In the genomic region with DNA sequence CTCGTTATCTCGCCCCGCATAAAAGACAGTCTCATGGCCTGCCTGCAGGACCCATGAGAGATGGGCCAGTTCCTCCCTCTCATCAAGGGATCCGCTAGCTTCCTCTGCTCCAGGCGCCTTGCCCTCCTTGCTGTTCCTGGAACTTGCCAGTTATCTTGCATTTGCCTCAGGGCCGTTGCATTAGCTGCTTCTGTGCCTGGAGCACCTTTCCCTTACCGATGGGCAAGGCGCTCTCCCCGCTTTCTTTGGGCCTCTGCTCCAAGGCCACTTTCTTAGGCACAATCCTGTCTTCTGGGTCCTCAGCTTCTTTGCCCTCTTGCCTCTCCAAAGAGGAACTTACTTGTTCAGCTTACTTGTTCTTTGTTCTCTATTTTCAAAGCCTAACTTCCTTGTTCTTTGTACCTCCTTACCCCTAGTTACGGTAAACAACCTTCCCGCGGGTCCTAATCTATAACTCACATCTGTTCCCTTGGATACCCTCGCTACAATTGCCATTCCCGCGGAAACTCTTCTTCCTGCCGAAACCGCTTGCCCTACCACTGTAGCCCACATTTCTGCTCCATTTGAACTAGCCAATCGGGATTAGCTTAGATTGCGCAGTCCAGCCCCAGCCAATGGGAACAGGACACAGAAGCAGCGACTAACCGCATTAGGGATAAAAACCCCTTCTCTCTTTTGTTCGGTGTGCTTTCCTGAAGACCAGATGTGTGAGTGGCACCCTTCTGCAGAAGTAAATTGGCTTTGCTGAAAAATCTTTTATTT, we compare ENCODE assay signal across 7 cellular contexts. TPM values are rescaled to one million over a fixed set of nuclear protein-coding genes. Genes with fewer than 3 reads are reported as not detected.
DNase-seq lines count a peak whose midpoint lies in the region; ATAC-seq and TF ChIP-seq lines count a peak whose summit lies in the region.

No MANE protein-coding gene starts in this region.

- no TSS peak for BruUV-seq in HCT116 (replicated peaks; lab: Mats Ljungman, UMichigan)
- TSS peak; percentile 60 for BruUV-seq in PC-9 (replicated peaks; lab: Mats Ljungman, UMichigan)

- DNase-seq in HCT116 (ENCODE audit: low read depth, low spot score) (no peak), PC-9 (no peak), 8988T (no peak), epidermal melanocyte (ENCODE audit: insufficient read length, low spot score) (no peak)
- no peak for DNase-seq in effector memory CD8-positive, alpha-beta T cell

- H3K36me3 Mint-ChIP-seq in effector memory CD8-positive, alpha-beta T cell (ENCODE audit: insufficient read depth), result peaks cover 3% of the 10 kb centered on the region

- H3F3A ChIP-seq in PC-9 (ENCODE audit: insufficient read depth, low read depth) (peaks cover 36% of the 10 kb centered on the region; the same call in 1 of the 2 replicates), neural cell (ENCODE audit: insufficient read depth, low read length, poor library complexity, severe bottlenecking) (no peaks in the 10 kb centered on the region)

- CTCF ChIA-PET in HCT116 (lab: Charles Lee) (interaction anchor here (1.0 to 2.3 kb wide), 6 partner anchors 8 to 44 kb away, joined by 3 to 18 read pairs (median 5); no protein-coding TSS in a partner anchor), PC-9 (lab: Charles Lee) (interaction anchor here (1.1 to 4.6 kb wide), 3 partner anchors 23 to 310 kb away, joined by 4 to 34 read pairs (median 6); no protein-coding TSS in a partner anchor)

- peaks cover 7 to 34% of the 10 kb centered on the region in 2 donors for H3K27me3 Mint-ChIP-seq in effector memory CD8-positive, alpha-beta T cell

- H3K4me3 ChIP-seq in HCT116 (replicated peaks in 1 of 2; ENCODE audit: low read depth in 1 of 2, low read length in 2 of 2), result peak overlapping the region; percentile 24 to 46
- peak overlapping the region; percentile 32; the same call in 1 of the 2 replicates for H3K4me3 ChIP-seq in PC-9
- H3K4me3 ChIP-seq in neural cell (ENCODE audit: low read length), result peak overlapping the region; percentile 97

- TF ChIP-seq EP300 in neural cell (conservative IDR thresholded peaks at IDR 0.05; ENCODE audit: poor library complexity, severe bottlenecking), result no peak

- H3K79me2 ChIP-seq in HCT116 (ENCODE audit: insufficient read depth, low read length), result peaks cover 38% of the 10 kb centered on the region
- H3K79me2 ChIP-seq in PC-9 (ENCODE audit: low read depth), result peaks cover 43% of the 10 kb centered on the region
- H3K79me2 ChIP-seq in neural cell (replicated peaks; ENCODE audit: insufficient read depth, low read length), result peaks cover 18% of the 10 kb centered on the region

- H3K9me3 Mint-ChIP-seq in effector memory CD8-positive, alpha-beta T cell, result no peaks in the 10 kb centered on the region

- H3K27ac Mint-ChIP-seq in effector memory CD8-positive, alpha-beta T cell, result peak overlapping the region; percentile 84 to 90

- H3K9me2 ChIP-seq in HCT116 (ENCODE audit: insufficient read depth) (no peaks in the 10 kb centered on the region), PC-9 (ENCODE audit: insufficient read depth) (no peaks in the 10 kb centered on the region), neural cell (ENCODE audit: insufficient read depth, low read length) (no peaks in the 10 kb centered on the region)

- H4K20me1 ChIP-seq in HCT116 (ENCODE audit: insufficient read depth) (peaks cover 6% of the 10 kb centered on the region; the same call in 1 of the 2 replicates), PC-9 (ENCODE audit: insufficient read depth) (peaks cover 12% of the 10 kb centered on the region; the same call in 1 of the 2 replicates), neural cell (ENCODE audit: insufficient read depth) (no peaks in the 10 kb centered on the region)

- POLR2A ChIA-PET in HCT116 (lab: Charles Lee), result no interaction called here
- POLR2A ChIA-PET in PC-9 (lab: Charles Lee; ENCODE audit: unreplicated experiment), result interaction anchor here (0.6 kb wide), 1 partner anchor 76 kb away, joined by 42 read pairs; no protein-coding TSS in a partner anchor

- peak overlapping the region; percentile 83 for H3K4me3 Mint-ChIP-seq in effector memory CD8-positive, alpha-beta T cell

- RAD21 ChIA-PET in HCT116 (lab: Charles Lee; ENCODE audit: low non-redundant PET in 1 of 2, low total read pairs in 2 of 2, uncharacterized antibody in 2 of 2, unreplicated experiment in 2 of 2), result interaction anchor here in 1 of 2 experiments (1.6 kb wide), 1 partner anchor 36 kb away, joined by 3 read pairs; no protein-coding TSS in a partner anchor

- H3K4me2 ChIP-seq in HCT116 (ENCODE audit: low read length), result peak overlapping the region; percentile 59
- H3K4me2 ChIP-seq in PC-9, result peak overlapping the region; percentile 56
- H3K4me2 ChIP-seq in neural cell (ENCODE audit: low read length), result no peak overlapping the region

- H3K9ac ChIP-seq in HCT116 (ENCODE audit: low read length) (no peak overlapping the region), neural cell (ENCODE audit: low read length) (no peak overlapping the region)

- H3K9me3 ChIP-seq in HCT116 (ENCODE audit: control insufficient read depth in 1 of 2, insufficient read depth in 1 of 2, low read depth in 1 of 2, low read length in 2 of 2), result no peaks in the 10 kb centered on the region
- H3K9me3 ChIP-seq in PC-9 (ENCODE audit: insufficient read depth, low read depth), result no peaks in the 10 kb centered on the region
- H3K9me3 ChIP-seq in neural cell (ENCODE audit: low read length), result no peaks in the 10 kb centered on the region

- H2AFZ ChIP-seq in HCT116 (ENCODE audit: low read depth, low read length, poor library complexity, severe bottlenecking) (peak overlapping the region; percentile 84), PC-9 (no peak overlapping the region), neural cell (ENCODE audit: low read depth, low read length) (peak overlapping the region; percentile 60)

- H3K27ac ChIP-seq in HCT116 (ENCODE audit: low read depth, low read length) (no peak overlapping the region), PC-9 (no peak overlapping the region), neural cell (ENCODE audit: low read length) (no peak overlapping the region)

- intact Hi-C loops in HCT116 (cut with micrococcal nuclease), result loop anchor here (2.0 to 10.0 kb wide), 3 partner anchors 140 to 349 kb away; a partner anchor contains a TSS
- intact Hi-C loops in PC-9 (cut with micrococcal nuclease; ENCODE audit: unreplicated experiment), result loop anchor here (2.0 kb wide), 1 partner anchor 75 kb away; a partner anchor contains a TSS

- H3K36me3 ChIP-seq in HCT116 (ENCODE audit: control insufficient read depth in 1 of 2, insufficient read depth in 2 of 2, low read length in 2 of 2) (peaks cover 17 to 18% of the 10 kb centered on the region in 2 experiments; a peak in 3 of 4 replicates), PC-9 (ENCODE audit: low read depth) (peaks cover 20% of the 10 kb centered on the region; the same call in 1 of the 2 replicates), neural cell (ENCODE audit: insufficient read depth, low read length) (no peaks in the 10 kb centered on the region)

- H3K4me1 ChIP-seq in HCT116 (ENCODE audit: control insufficient read depth in 1 of 2, insufficient read depth in 2 of 2, low read length in 2 of 2) (peaks cover 12 to 36% of the 10 kb centered on the region in 2 experiments), PC-9 (replicated peaks; ENCODE audit: insufficient read depth) (peaks cover 37% of the 10 kb centered on the region)

- TF ChIP-seq RAD21 in HCT116 (IDR thresholded peaks at IDR 0.05; ENCODE audit: low read depth) (no peak), neural cell (conservative IDR thresholded peaks at IDR 0.05) (no peak)

- H3K27me3 ChIP-seq in HCT116 (ENCODE audit: insufficient read depth, low read length), result no peaks in the 10 kb centered on the region
- H3K27me3 ChIP-seq in PC-9 (ENCODE audit: insufficient read depth, low read depth), result no peaks in the 10 kb centered on the region
- H3K27me3 ChIP-seq in neural cell (ENCODE audit: insufficient read depth, low read depth, low read length), result no peaks in the 10 kb centered on the region

- TF ChIP-seq POLR2A in HCT116 (IDR thresholded peaks at IDR 0.05; ENCODE audit: borderline replicate concordance, extremely low read depth, insufficient read depth, insufficient read length), result no peak

- H3K4me1 Mint-ChIP-seq in effector memory CD8-positive, alpha-beta T cell (ENCODE audit: low read depth in 2 of 2), result peaks cover 25 to 26% of the 10 kb centered on the region in 2 donors

- ATAC-seq in HCT116 (no peak), HG03280 (IDR thresholded peaks at IDR 0.05; ENCODE audit: unreplicated experiment) (no peak)
- ATAC-seq in effector memory CD8-positive, alpha-beta T cell (replicated peaks), result no peak

- TF ChIP-seq CTCF in HCT116 (IDR thresholded peaks at IDR 0.05 in 2 of 3, conservative IDR thresholded peaks at IDR 0.05 in 1 of 3; ENCODE audit: borderline replicate concordance in 1 of 3, insufficient read depth in 1 of 3, low read depth in 2 of 3, low read length in 2 of 3) (no peak), PC-9 (conservative IDR thresholded peaks at IDR 0.05) (no peak), neural cell (IDR thresholded peaks at IDR 0.05; ENCODE audit: poor library complexity, severe bottlenecking) (no peak)

TF ChIP-seq in HCT116, 20 proteins besides CTCF, POLR2A, EP300 and RAD21:
- no peak for TF ChIP-seq EZH2phosphoT487 (IDR thresholded peaks at IDR 0.05; ENCODE audit: borderline replicate concordance)
- TF ChIP-seq YY1 (IDR thresholded peaks at IDR 0.05; ENCODE audit: extremely low read depth, insufficient replicate concordance, low read depth, low read length), result no peak
- no peak for TF ChIP-seq ELF1 (IDR thresholded peaks at IDR 0.05; ENCODE audit: borderline replicate concordance, low read depth)
- no peak for TF ChIP-seq SRF (IDR thresholded peaks at IDR 0.05; ENCODE audit: low read depth)

TF ChIP-seq in neural cell, 6 proteins besides CTCF, POLR2A, EP300 and RAD21 (continues in another document):
- no peak for TF ChIP-seq SMC3 (conservative IDR thresholded peaks at IDR 0.05; ENCODE audit: poor library complexity)

RNA-seq across cellular contexts. Expression of a gene that starts 0.9 kb away (rescaled TPM):
- total RNA-seq in HCT116 (2021; ENCODE audit: unreplicated experiment) (93.4 TPM), PC-9 (2021) (151 and 160 TPM in 2 replicates)
- polyA plus RNA-seq in HCT116 (2012), result 63.5 and 78.6 TPM in 2 replicates
- 48.7 and 58.0 TPM in 2 replicates for polyA plus RNA-seq in neural cell
- polyA minus RNA-seq in neural cell, result 38.2 and 43.6 TPM in 2 replicates

RNA-seq across cellular contexts. Expression of a gene that starts 23.7 kb away (rescaled TPM):
- total RNA-seq in HCT116 (2021; ENCODE audit: unreplicated experiment) (not detected), PC-9 (2021) (4.5 and 7.1 TPM in 2 replicates)
- not detected in 2 replicates for polyA plus RNA-seq in HCT116 (2012)
- polyA plus RNA-seq in neural cell, result not detected in 2 replicates
- polyA minus RNA-seq in neural cell, result not detected in 2 replicates

Comparison
In these comparisons a context has a peak if more than half of its experiments do, and no peak if none do; other contexts are left out.
1. H3K4me3 ChIP-seq: peak in every context shown above with its lines; median percentile 97 in neural cell; 35 in HCT116; 32 in PC-9.